ENCODE assay signal across 1 cellular context in the genomic region with DNA sequence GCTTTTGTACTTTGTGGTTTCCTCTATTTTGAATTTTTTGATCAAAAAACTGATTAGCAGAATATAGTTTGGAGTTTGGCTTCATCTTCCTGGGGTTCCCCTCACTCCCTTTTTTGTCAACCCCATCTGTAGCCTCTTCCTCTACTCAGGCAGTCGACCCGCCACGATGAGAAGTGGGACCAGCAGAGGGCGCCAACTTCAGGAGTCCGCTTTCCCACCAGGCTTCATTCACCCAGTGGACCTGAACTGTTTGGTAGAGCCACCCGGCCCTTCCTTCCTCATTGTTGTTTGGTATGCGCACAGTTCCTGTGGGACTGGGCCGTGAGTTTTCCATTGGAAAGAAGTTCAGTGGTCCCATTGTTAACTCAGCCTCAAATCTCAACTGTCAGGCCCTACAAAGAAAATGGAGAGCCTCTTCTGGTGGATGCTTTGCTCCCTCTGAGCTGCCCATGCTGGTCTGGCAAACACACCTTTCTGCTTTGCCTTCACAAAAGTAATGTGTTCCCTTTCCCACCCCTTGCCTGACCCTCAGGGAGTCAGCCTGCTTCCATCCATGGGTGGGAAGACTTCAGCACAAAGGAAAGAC.
TF ChIP-seq lines count a peak whose summit lies in the region.

No MANE protein-coding gene starts in this region.

TF ChIP-seq in GM23338, 12 proteins besides CTCF, POLR2A, EP300 and RAD21 (continued from another document):
- TF ChIP-seq, protein P1, sequence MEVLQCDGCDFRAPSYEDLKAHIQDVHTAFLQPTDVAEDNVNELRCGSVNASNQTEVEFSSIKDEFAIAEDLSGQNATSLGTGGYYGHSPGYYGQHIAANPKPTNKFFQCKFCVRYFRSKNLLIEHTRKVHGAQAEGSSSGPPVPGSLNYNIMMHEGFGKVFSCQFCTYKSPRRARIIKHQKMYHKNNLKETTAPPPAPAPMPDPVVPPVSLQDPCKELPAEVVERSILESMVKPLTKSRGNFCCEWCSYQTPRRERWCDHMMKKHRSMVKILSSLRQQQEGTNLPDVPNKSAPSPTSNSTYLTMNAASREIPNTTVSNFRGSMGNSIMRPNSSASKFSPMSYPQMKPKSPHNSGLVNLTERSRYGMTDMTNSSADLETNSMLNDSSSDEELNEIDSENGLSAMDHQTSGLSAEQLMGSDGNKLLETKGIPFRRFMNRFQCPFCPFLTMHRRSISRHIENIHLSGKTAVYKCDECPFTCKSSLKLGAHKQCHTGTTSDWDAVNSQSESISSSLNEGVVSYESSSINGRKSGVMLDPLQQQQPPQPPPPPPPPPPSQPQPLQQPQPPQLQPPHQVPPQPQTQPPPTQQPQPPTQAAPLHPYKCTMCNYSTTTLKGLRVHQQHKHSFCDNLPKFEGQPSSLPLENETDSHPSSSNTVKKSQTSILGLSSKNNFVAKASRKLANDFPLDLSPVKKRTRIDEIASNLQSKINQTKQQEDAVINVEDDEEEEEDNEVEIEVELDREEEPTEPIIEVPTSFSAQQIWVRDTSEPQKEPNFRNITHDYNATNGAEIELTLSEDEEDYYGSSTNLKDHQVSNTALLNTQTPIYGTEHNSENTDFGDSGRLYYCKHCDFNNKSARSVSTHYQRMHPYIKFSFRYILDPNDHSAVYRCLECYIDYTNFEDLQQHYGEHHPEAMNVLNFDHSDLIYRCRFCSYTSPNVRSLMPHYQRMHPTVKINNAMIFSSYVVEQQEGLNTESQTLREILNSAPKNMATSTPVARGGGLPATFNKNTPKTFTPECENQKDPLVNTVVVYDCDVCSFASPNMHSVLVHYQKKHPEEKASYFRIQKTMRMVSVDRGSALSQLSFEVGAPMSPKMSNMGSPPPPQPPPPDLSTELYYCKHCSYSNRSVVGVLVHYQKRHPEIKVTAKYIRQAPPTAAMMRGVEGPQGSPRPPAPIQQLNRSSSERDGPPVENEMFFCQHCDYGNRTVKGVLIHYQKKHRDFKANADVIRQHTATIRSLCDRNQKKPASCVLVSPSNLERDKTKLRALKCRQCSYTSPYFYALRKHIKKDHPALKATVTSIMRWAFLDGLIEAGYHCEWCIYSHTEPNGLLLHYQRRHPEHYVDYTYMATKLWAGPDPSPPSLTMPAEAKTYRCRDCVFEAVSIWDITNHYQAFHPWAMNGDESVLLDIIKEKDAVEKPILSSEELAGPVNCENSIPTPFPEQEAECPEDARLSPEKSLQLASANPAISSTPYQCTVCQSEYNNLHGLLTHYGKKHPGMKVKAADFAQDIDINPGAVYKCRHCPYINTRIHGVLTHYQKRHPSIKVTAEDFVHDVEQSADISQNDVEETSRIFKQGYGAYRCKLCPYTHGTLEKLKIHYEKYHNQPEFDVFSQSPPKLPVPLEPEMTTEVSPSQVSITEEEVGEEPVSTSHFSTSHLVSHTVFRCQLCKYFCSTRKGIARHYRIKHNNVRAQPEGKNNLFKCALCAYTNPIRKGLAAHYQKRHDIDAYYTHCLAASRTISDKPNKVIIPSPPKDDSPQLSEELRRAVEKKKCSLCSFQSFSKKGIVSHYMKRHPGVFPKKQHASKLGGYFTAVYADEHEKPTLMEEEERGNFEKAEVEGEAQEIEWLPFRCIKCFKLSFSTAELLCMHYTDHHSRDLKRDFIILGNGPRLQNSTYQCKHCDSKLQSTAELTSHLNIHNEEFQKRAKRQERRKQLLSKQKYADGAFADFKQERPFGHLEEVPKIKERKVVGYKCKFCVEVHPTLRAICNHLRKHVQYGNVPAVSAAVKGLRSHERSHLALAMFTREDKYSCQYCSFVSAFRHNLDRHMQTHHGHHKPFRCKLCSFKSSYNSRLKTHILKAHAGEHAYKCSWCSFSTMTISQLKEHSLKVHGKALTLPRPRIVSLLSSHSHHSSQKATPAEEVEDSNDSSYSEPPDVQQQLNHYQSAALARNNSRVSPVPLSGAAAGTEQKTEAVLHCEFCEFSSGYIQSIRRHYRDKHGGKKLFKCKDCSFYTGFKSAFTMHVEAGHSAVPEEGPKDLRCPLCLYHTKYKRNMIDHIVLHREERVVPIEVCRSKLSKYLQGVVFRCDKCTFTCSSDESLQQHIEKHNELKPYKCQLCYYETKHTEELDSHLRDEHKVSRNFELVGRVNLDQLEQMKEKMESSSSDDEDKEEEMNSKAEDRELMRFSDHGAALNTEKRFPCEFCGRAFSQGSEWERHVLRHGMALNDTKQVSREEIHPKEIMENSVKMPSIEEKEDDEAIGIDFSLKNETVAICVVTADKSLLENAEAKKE (CRISPR knock-in tag; IDR thresholded peaks at IDR 0.05): 0 out of 2 replicates have a peak, but pooled peaks have one; percentile 25
- TF ChIP-seq CREB1 (CRISPR knock-in tag; IDR thresholded peaks at IDR 0.05; ENCODE audit: low read depth): no peak
